9 cellular contexts compared by ENCODE assay signal in genomic region chr6:148701393-148701774, GRCh38. TPM values are rescaled to one million over a fixed set of nuclear protein-coding genes. Genes with fewer than 3 reads are reported as not detected.
A peak's percentile ranks its signal among the peaks of the same experiment; 100 is the strongest.
DNase-seq lines count a peak whose midpoint lies in the region; ATAC-seq and TF ChIP-seq lines count a peak whose summit lies in the region.
"Had no signal": no experiment of that assay in that cellular context is flagged by ENCODE, and none has a peak within 500 bp of the region (broad histone marks: within the 10 kb centered on the region; RNA-seq: fewer than 3 reads in every experiment).

No MANE protein-coding gene starts in this region.

- in situ Hi-C loops in Panc1 (cut with HindIII; ENCODE audit: low pct_unique_long_range_greater_than_20kb, low sequenced_read_pairs): no loop called here

- H3K4me1 Mint-ChIP-seq in activated T-cell treated with anti-CD3 and anti-CD28 coated beads, Interleukin-2, amount 50 U/mL, for 24 hours (ENCODE audit: low read depth): peaks cover 10% of the 10 kb centered on the region
- peaks cover 11 to 16% of the 10 kb centered on the region in 2 donors for H3K4me1 Mint-ChIP-seq in immature natural killer cell

- TF ChIP-seq POLR2A in tibial nerve (IDR thresholded peaks at IDR 0.05): no peak

- WGBS in tibial nerve, 2 donors: 75 to 81% methylated on average over 3 of the region's 3 CpGs

- peak overlapping the region; percentile 32 to 48; a peak in 3 of 4 replicates for H3K4me3 ChIP-seq in Panc1 (ENCODE audit: low read depth in 2 of 2, low read length in 2 of 2)
- H3K4me3 ChIP-seq in tibial nerve: peak overlapping the region in 3 of 4 donors; percentile 33 to 47 (median 37)

- peaks cover 7% of the 10 kb centered on the region for H3K27me3 Mint-ChIP-seq in activated T-cell treated with anti-CD3 and anti-CD28 coated beads, Interleukin-2, amount 50 U/mL, for 24 hours
- H3K27me3 Mint-ChIP-seq in immature natural killer cell (ENCODE audit: low read depth in 3 of 3): peaks cover 0 to 3% (median 0%) of the 10 kb centered on the region in 3 donors

- peak overlapping the region; percentile 64 for H3K4me3 Mint-ChIP-seq in activated T-cell treated with anti-CD3 and anti-CD28 coated beads, Interleukin-2, amount 50 U/mL, for 24 hours
- H3K4me3 Mint-ChIP-seq in immature natural killer cell: peak overlapping the region; percentile 77 to 92 (median 90)

- intact Hi-C loops in Panc1 (cut with micrococcal nuclease; ENCODE audit: unreplicated experiment): no loop called here

- H3K9me3 ChIP-seq in Panc1 (ENCODE audit: control insufficient read depth, insufficient read depth, low read depth, low read length): no peaks in the 10 kb centered on the region
- no peaks in the 10 kb centered on the region for H3K9me3 ChIP-seq in tibial nerve

- H3K36me3 Mint-ChIP-seq in activated T-cell treated with anti-CD3 and anti-CD28 coated beads, Interleukin-2, amount 50 U/mL, for 24 hours (ENCODE audit: low read depth): no peaks in the 10 kb centered on the region
- no peaks in the 10 kb centered on the region for H3K36me3 Mint-ChIP-seq in immature natural killer cell

- CTCF ChIA-PET in Panc1 (lab: Charles Lee): no interaction called here

- TF ChIP-seq CTCF in Panc1 (IDR thresholded peaks at IDR 0.05) (no peak), tibial nerve (IDR thresholded peaks at IDR 0.05) (no peak)

- peak; percentile 42; the same call in 1 of the 2 replicates for ATAC-seq in Panc1
- no peak for ATAC-seq in HG03025 (IDR thresholded peaks at IDR 0.05; ENCODE audit: low FRiP score, unreplicated experiment)

- TF ChIP-seq EP300 in tibial nerve (IDR thresholded peaks at IDR 0.05): no peak

- BruUV-seq in Panc1 (replicated peaks; lab: Mats Ljungman, UMichigan): no TSS peak

- H3K4me1 ChIP-seq in Panc1 (ENCODE audit: control insufficient read depth, insufficient read depth, low read length) (0 out of 2 replicates have a peak, but pooled peaks cover 2% of the 10 kb centered on the region), tibial nerve (peaks cover 0 to 43% (median 23%) of the 10 kb centered on the region in 4 donors)

- no peaks in the 10 kb centered on the region for H3K27me3 ChIP-seq in Panc1 (ENCODE audit: control insufficient read depth, insufficient read depth, low read length)
- H3K27me3 ChIP-seq in tibial nerve: no peaks in the 10 kb centered on the region

- POLR2A ChIA-PET in Panc1 (lab: Charles Lee): no interaction called here

- DNase-seq in activated T-cell treated with anti-CD3 and anti-CD28 coated beads, Interleukin-2, amount 50 U/mL, for 24 hours: no peak
- DNase-seq in activated T-cell treated with anti-CD3 and anti-CD28 coated beads, Interleukin-2, amount 50 U/mL, for 1 hour: no peak
- DNase-seq in Panc1 (ENCODE audit: low read depth, low spot score) (no peak), immature natural killer cell (peak in 1 of 3 donors; percentile 3), tibial nerve (ENCODE audit: low spot score in 2 of 2) (no peak), LoVo (ENCODE audit: low spot score) (no peak)
- DNase-seq in stimulated activated CD4-positive, alpha-beta T cell treated with anti-CD3 and anti-CD28 coated beads, Interleukin-12 subunit alpha, Interleukin-12 subunit beta, amount 100 ng/mL, for 4 hours: no peak
- DNase-seq: effector CD4-positive, alpha-beta T cell had no signal

- H3K36me3 ChIP-seq in Panc1 (ENCODE audit: control insufficient read depth, insufficient read depth, low read length) (no peaks in the 10 kb centered on the region), tibial nerve (no peaks in the 10 kb centered on the region)

- H3K9me3 Mint-ChIP-seq in activated T-cell treated with anti-CD3 and anti-CD28 coated beads, Interleukin-2, amount 50 U/mL, for 24 hours: peaks cover 8% of the 10 kb centered on the region
- no peaks in the 10 kb centered on the region for H3K9me3 Mint-ChIP-seq in immature natural killer cell

- H3K27ac Mint-ChIP-seq in activated T-cell treated with anti-CD3 and anti-CD28 coated beads, Interleukin-2, amount 50 U/mL, for 24 hours: no peak overlapping the region
- peak overlapping the region; percentile 74 to 90 (median 86) for H3K27ac Mint-ChIP-seq in immature natural killer cell

- H3K27ac ChIP-seq in Panc1 (ENCODE audit: low read length) (no peak overlapping the region), tibial nerve (peak overlapping the region; percentile 9 to 83 (median 72))

RNA-seq across cellular contexts. Expression of gene UST, which starts 45.4 kb away (rescaled TPM):
- 0.15 TPM for total RNA-seq in Panc1 (2021; ENCODE audit: unreplicated experiment)
- not detected for polyA plus RNA-seq in Panc1 (2012; ENCODE audit: insufficient read length)
- 1 to 10 TPM; 3.7 to 6.9 (median 6.3) TPM for polyA plus RNA-seq in immature natural killer cell
- total RNA-seq in tibial nerve: 10 to 100 TPM; 13.5 to 47.1 (median 33.0) TPM

Comparison
In these comparisons a context has a peak if more than half of its experiments do, and no peak if none do; other contexts are left out.
1. RNA of gene UST, which starts 45.4 kb away (total RNA-seq): 13.5 to 47.1 TPM in tibial nerve; 0.15 TPM in Panc1 (single experiment); every median in the first group is over 10 times any median in the second.